8 cellular contexts compared by ENCODE assay signal in genomic region chr3:12479919-12480425, GRCh38. TPM values are rescaled to one million over a fixed set of nuclear protein-coding genes. Genes with fewer than 3 reads are reported as not detected.
A peak's percentile ranks its signal among the peaks of the same experiment; 100 is the strongest.
DNase-seq lines count a peak whose midpoint lies in the region; ATAC-seq and TF ChIP-seq lines count a peak whose summit lies in the region.

No MANE protein-coding gene starts in this region.

- H3K36me3 ChIP-seq in H7 (replicated peaks; ENCODE audit: control insufficient read depth, insufficient read depth, low read length) (no peaks in the 10 kb centered on the region), ascending aorta (no peaks in the 10 kb centered on the region)

- peaks cover 60% of the 10 kb centered on the region for H3K4me1 Mint-ChIP-seq in Calu3 (ENCODE audit: low read depth, unreplicated experiment)

- TF ChIP-seq CTCF in Calu3 (IDR thresholded peaks at IDR 0.05; ENCODE audit: unreplicated experiment) = peak; percentile 70
- peak; percentile 67 to 79 (median 77) for TF ChIP-seq CTCF in ascending aorta (IDR thresholded peaks at IDR 0.05)

- H3K27ac Mint-ChIP-seq in Calu3 (ENCODE audit: unreplicated experiment) = no peak overlapping the region

- no peaks in the 10 kb centered on the region for H3K9me3 ChIP-seq in ascending aorta

- peaks cover 13% of the 10 kb centered on the region for H3K36me3 Mint-ChIP-seq in Calu3 (ENCODE audit: insufficient read depth, unreplicated experiment)

- peak; percentile 33 for ATAC-seq in sciatic nerve

- H3K4me3 ChIP-seq in H7 (ENCODE audit: insufficient read depth, low read depth, low read length) = no peak overlapping the region
- no peak overlapping the region for H3K4me3 ChIP-seq in ascending aorta

- intact Hi-C loops in Calu3 (cut with micrococcal nuclease; ENCODE audit: unreplicated experiment) = loop anchor here (1.0 to 5.0 kb wide), 6 partner anchors 33 to 345 kb away; partner anchors contain the start of gene PPARG
- intact Hi-C loops in ascending aorta (cut with DNase I) = loop anchor here (1.0 to 10.0 kb wide), 6 partner anchors 193 to 1662 kb away; partner anchors contain the start of genes PPARG and RPL32
- intact Hi-C loops in sciatic nerve (cut with DNase I) = loop anchor here (5.0 kb wide), 1 partner anchor 343 kb away; no protein-coding TSS in a partner anchor

- H3K9me3 Mint-ChIP-seq in Calu3 (ENCODE audit: low read depth, unreplicated experiment) = no peaks in the 10 kb centered on the region

- peak; percentile 35 for DNase-seq in Calu3
- peak; percentile 89 for DNase-seq in H7
- DNase-seq in NOMO-1 treated with DMSO at 0.1 percent for 48 hours (lab: John Stamatoyannopoulos, UW; ENCODE audit: unreplicated experiment) = peak; percentile 62
- no peak for DNase-seq in ascending aorta (ENCODE audit: low spot score in 2 of 2)
- DNase-seq in hepatic stellate cell (ENCODE audit: low spot score) = peak; percentile 67
- DNase-seq in sciatic nerve (ENCODE audit: low spot score) = peak; percentile 60
- no peak for DNase-seq in islet precursor cell
- DNase-seq in occipital lobe (lab: John Stamatoyannopoulos, UW) = no peak

- CTCF ChIA-PET in Calu3 (lab: Charles Lee) = interaction anchor here (0.7 to 2.3 kb wide), 21 partner anchors 10 to 533 kb away, joined by 3 to 20 read pairs (median 4); partner anchors contain the start of gene PPARG

- H3K4me3 Mint-ChIP-seq in Calu3 (ENCODE audit: low read depth, unreplicated experiment) = no peak overlapping the region

- H3K27me3 Mint-ChIP-seq in Calu3 (ENCODE audit: unreplicated experiment) = no peaks in the 10 kb centered on the region

- H3K27me3 ChIP-seq in H7 (ENCODE audit: control insufficient read depth, insufficient read depth, low read length) (0 out of 2 replicates have a peak, but pooled peaks cover 2% of the 10 kb centered on the region), ascending aorta (no peaks in the 10 kb centered on the region)

- no TSS peak for BruUV-seq in Calu3 (replicated peaks; lab: Mats Ljungman, UMichigan)

- H3K27ac ChIP-seq in ascending aorta = no peak overlapping the region

- H3K4me1 ChIP-seq in ascending aorta = peaks cover 8 to 12% of the 10 kb centered on the region in 2 donors

RNA-seq across cellular contexts. Expression of gene TSEN2, which starts 4.3 kb away (rescaled TPM):
- 26.7 and 32.0 TPM in 2 replicates for total RNA-seq in Calu3 (2022)
- total RNA-seq in H7 (2014; rRNA removed; shearing (Covaris generic)) = 17.1 and 19.3 TPM in 2 replicates
- total RNA-seq in ascending aorta = 6.3 TPM
- total RNA-seq in sciatic nerve = 22.2 TPM
- 29.3 TPM for total RNA-seq in occipital lobe

Comparison
In these comparisons a context has a peak if more than half of its experiments do, and no peak if none do; other contexts are left out.
1. DNase-seq: peak in Calu3 (single experiment), H7 (single experiment), NOMO-1 treated with DMSO at 0.1 percent for 48 hours (single experiment), hepatic stellate cell (single experiment) and sciatic nerve (single experiment); none in ascending aorta (0 of 2), islet precursor cell (single experiment) and occipital lobe (single experiment).